8 cellular contexts compared by ENCODE assay signal in genomic region chr10:78974409-78975317, GRCh38.
DNase-seq lines count a peak whose midpoint lies in the region; ATAC-seq and TF ChIP-seq lines count a peak whose summit lies in the region.

No MANE protein-coding gene starts in this region.

- peak overlapping the region; percentile 42 for H3K4me3 ChIP-seq in fibroblast of the aortic adventitia (ENCODE audit: low read depth, low read length)
- H3K4me3 ChIP-seq in stomach smooth muscle (ENCODE audit: low read length in 2 of 2) = peak overlapping the region; percentile 46 to 54

- peak; percentile 65 for DNase-seq in DMS153 (lab: John Stamatoyannopoulos, UW)
- DNase-seq in HS-5 (ENCODE audit: low read depth) = peak; percentile 82
- peak; percentile 92 for DNase-seq in RKO (ENCODE audit: low spot score)
- peak; percentile 28 for DNase-seq in activated T-helper 2 cell treated with anti-CD3 and anti-CD28 coated beads, Interferon-gamma antibody, Interleukin-2, Interleukin-4, amounts not matched to agents 10 μg/mL and 5 μg/mL and 100 μg/mL, durations not matched to agents 14 hours and 24 hours and 36 hours (ENCODE audit: low spot score)
- peak; percentile 91 for DNase-seq in fibroblast of the aortic adventitia (ENCODE audit: low read depth)
- peak; percentile 32 for DNase-seq in neural crest cell (ENCODE audit: low read depth, low spot score)

- no peak for ATAC-seq in HG02759 (IDR thresholded peaks at IDR 0.05; ENCODE audit: unreplicated experiment)

- peaks cover 59% of the 10 kb centered on the region for H3K4me1 ChIP-seq in stomach smooth muscle (ENCODE audit: control insufficient read depth, insufficient read depth, low read length)

- no peaks in the 10 kb centered on the region for H3K36me3 ChIP-seq in stomach smooth muscle (ENCODE audit: control insufficient read depth in 2 of 2, insufficient read depth in 2 of 2, low read length in 2 of 2)

- no peaks in the 10 kb centered on the region for H3K9me3 ChIP-seq in stomach smooth muscle (ENCODE audit: control insufficient read depth in 2 of 2, low read length in 2 of 2)

- H3K36me3 Mint-ChIP-seq in activated T-helper 2 cell treated with anti-CD3 and anti-CD28 coated beads, Interferon-gamma antibody, Interleukin-2, Interleukin-4, amounts not matched to agents 10 μg/mL and 5 μg/mL and 100 μg/mL, durations not matched to agents 14 hours and 24 hours and 36 hours (ENCODE audit: low read depth) = no peaks in the 10 kb centered on the region
- H3K36me3 Mint-ChIP-seq in neural crest cell (ENCODE audit: low read depth) = no peaks in the 10 kb centered on the region

- peak overlapping the region; percentile 100 for H3K27ac Mint-ChIP-seq in activated T-helper 2 cell treated with anti-CD3 and anti-CD28 coated beads, Interferon-gamma antibody, Interleukin-2, Interleukin-4, amounts not matched to agents 10 μg/mL and 5 μg/mL and 100 μg/mL, durations not matched to agents 14 hours and 24 hours and 36 hours
- peak overlapping the region; percentile 99 for H3K27ac Mint-ChIP-seq in neural crest cell (ENCODE audit: unreplicated experiment)

- H3K27ac ChIP-seq in stomach smooth muscle (ENCODE audit: low read length) = peak overlapping the region; percentile 83

- peaks cover 26% of the 10 kb centered on the region for H3K4me1 Mint-ChIP-seq in activated T-helper 2 cell treated with anti-CD3 and anti-CD28 coated beads, Interferon-gamma antibody, Interleukin-2, Interleukin-4, amounts not matched to agents 10 μg/mL and 5 μg/mL and 100 μg/mL, durations not matched to agents 14 hours and 24 hours and 36 hours (ENCODE audit: low read depth)
- peaks cover 74% of the 10 kb centered on the region for H3K4me1 Mint-ChIP-seq in neural crest cell

- no peaks in the 10 kb centered on the region for H3K27me3 Mint-ChIP-seq in activated T-helper 2 cell treated with anti-CD3 and anti-CD28 coated beads, Interferon-gamma antibody, Interleukin-2, Interleukin-4, amounts not matched to agents 10 μg/mL and 5 μg/mL and 100 μg/mL, durations not matched to agents 14 hours and 24 hours and 36 hours (ENCODE audit: low read depth)
- H3K27me3 Mint-ChIP-seq in neural crest cell (ENCODE audit: low read depth) = peaks cover 2% of the 10 kb centered on the region

- H3K27me3 ChIP-seq in stomach smooth muscle (ENCODE audit: control insufficient read depth in 1 of 2, insufficient read depth in 2 of 2, low read length in 2 of 2) = no peaks in the 10 kb centered on the region

- intact Hi-C loops in activated T-helper 2 cell treated with anti-CD3 and anti-CD28 coated beads, Interferon-gamma antibody, Interleukin-2, Interleukin-4, amounts not matched to agents 10 μg/mL and 5 μg/mL and 100 μg/mL, durations not matched to agents 14 hours and 24 hours and 36 hours (cut with micrococcal nuclease) = loop anchor here (1.0 to 10.0 kb wide), 9 partner anchors 73 to 942 kb away; partner anchors contain the start of genes RPS24 and ZCCHC24

- no peaks in the 10 kb centered on the region for H3K9me3 Mint-ChIP-seq in activated T-helper 2 cell treated with anti-CD3 and anti-CD28 coated beads, Interferon-gamma antibody, Interleukin-2, Interleukin-4, amounts not matched to agents 10 μg/mL and 5 μg/mL and 100 μg/mL, durations not matched to agents 14 hours and 24 hours and 36 hours
- H3K9me3 Mint-ChIP-seq in neural crest cell = no peaks in the 10 kb centered on the region

- H3K4me3 Mint-ChIP-seq in activated T-helper 2 cell treated with anti-CD3 and anti-CD28 coated beads, Interferon-gamma antibody, Interleukin-2, Interleukin-4, amounts not matched to agents 10 μg/mL and 5 μg/mL and 100 μg/mL, durations not matched to agents 14 hours and 24 hours and 36 hours (ENCODE audit: low read depth) = peak overlapping the region; percentile 98
- H3K4me3 Mint-ChIP-seq in neural crest cell = peak overlapping the region; percentile 88

- TF ChIP-seq CTCF in fibroblast of the aortic adventitia (IDR thresholded peaks at IDR 0.05; ENCODE audit: insufficient read depth, low read length) (peak; percentile 72), neural crest cell (conservative IDR thresholded peaks at IDR 0.05) (peak; percentile 73)

- H3K9ac ChIP-seq in stomach smooth muscle (ENCODE audit: low read length in 2 of 2) = peak overlapping the region; percentile 42 to 65

Comparison
In these comparisons a context has a peak if more than half of its experiments do, and no peak if none do; other contexts are left out.
1. DNase-seq: peak in every context shown above with its lines; median percentile 92 in RKO; 91 in fibroblast of the aortic adventitia; 82 in HS-5; 65 in DMS153; 32 in neural crest cell; 28 in activated T-helper 2 cell treated with anti-CD3 and anti-CD28 coated beads, Interferon-gamma antibody, Interleukin-2, Interleukin-4, amounts not matched to agents 10 μg/mL and 5 μg/mL and 100 μg/mL, durations not matched to agents 14 hours and 24 hours and 36 hours.